16 cellular contexts compared by ENCODE assay signal in genomic region chr1:174198192-174198591, GRCh38.
"Had no signal": no experiment of that assay in that cellular context is flagged by ENCODE, and none has a peak within 500 bp of the region (broad histone marks: within the 10 kb centered on the region; RNA-seq: fewer than 3 reads in every experiment).

No MANE protein-coding gene starts in this region.

- H3K27ac ChIP-seq: coronary artery had no signal

- H3K27me3 Mint-ChIP-seq: naive thymus-derived CD8-positive, alpha-beta T cell; type B pancreatic cell had no signal

- FAIRE-seq: urothelium cell line had no signal

- H3K27ac Mint-ChIP-seq: naive thymus-derived CD8-positive, alpha-beta T cell; type B pancreatic cell had no signal

- H3K9me3 Mint-ChIP-seq: type B pancreatic cell had no signal

- DNase-seq: effector CD4-positive, alpha-beta T cell; foreskin melanocyte; head of caudate nucleus; hippocampal formation; left colon; mammary epithelial cell; mucosa of descending colon; naive thymus-derived CD8-positive, alpha-beta T cell; posterior cingulate gyrus; small intestine; stimulated activated CD4-positive, alpha-beta T cell treated with anti-CD3 and anti-CD28 coated beads, Interleukin-12 subunit alpha, Interleukin-12 subunit beta, amount 100 ng/mL, for 4 hours; stimulated activated naive CD4-positive, alpha-beta T cell treated with Interleukin-2 at 50 U/mL for 16 hours had no signal

- H3K4me1 Mint-ChIP-seq: neural crest cell had no signal

- ATAC-seq: left colon; mucosa of descending colon; naive thymus-derived CD8-positive, alpha-beta T cell had no signal

- H3K4me3 ChIP-seq: coronary artery, mucosa of descending colon had no signal

- H3K4me3 Mint-ChIP-seq: naive thymus-derived CD8-positive, alpha-beta T cell; neural crest cell; type B pancreatic cell had no signal
